In the genomic region with DNA sequence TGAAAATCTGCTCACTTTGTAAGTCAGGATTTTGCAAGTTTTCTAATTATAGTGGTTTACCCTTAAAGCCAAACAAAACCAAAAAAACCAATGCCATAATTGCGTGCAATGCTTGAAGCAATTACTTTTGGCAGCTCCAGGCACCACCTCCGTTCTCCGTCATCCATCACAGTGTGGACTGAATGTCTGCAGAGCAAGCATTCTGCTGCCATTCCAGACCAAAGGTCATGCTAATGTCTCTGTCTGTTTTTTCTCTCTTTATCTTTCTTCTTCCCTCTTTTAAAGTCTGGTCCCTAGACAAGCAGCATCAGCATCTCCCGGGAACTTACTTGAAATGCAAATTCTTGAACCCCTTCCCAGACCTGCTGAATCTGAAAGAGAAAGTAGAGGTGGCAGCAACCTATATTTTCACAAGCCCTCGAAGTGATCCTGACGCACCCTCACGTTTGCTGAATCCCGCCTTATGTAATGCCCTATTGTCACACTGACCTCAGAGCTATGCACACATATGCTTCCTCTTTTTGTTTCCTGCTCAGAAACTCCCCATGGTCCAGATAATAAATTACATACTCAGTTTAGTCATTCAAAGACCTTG, we compare ENCODE assay signal across 9 cellular contexts.
DNase-seq lines count a peak whose midpoint lies in the region; ATAC-seq, FAIRE-seq and TF ChIP-seq lines count a peak whose summit lies in the region.
"Had no signal": no experiment of that assay in that cellular context is flagged by ENCODE, and none has a peak within 500 bp of the region (broad histone marks: within the 10 kb centered on the region; RNA-seq: fewer than 3 reads in every experiment).

No MANE protein-coding gene starts in this region.

- intact Hi-C loops in left colon (cut with DNase I, micrococcal nuclease) = no loop called here

- ATAC-seq in HG02610 (IDR thresholded peaks at IDR 0.05; ENCODE audit: unreplicated experiment) = peak; percentile 56
- peak; percentile 94 for ATAC-seq in left colon

- DNase-seq in GM12892 (ENCODE audit: insufficient read length) (peak; percentile 37), NOMO-1 treated with DMSO at 0.1 percent for 48 hours (lab: John Stamatoyannopoulos, UW; ENCODE audit: unreplicated experiment) (peak; percentile 96), left colon (peak; percentile 40 to 48), NCI-H2196 treated with DMSO at 0.1 percent for 48 hours (lab: John Stamatoyannopoulos, UW; ENCODE audit: unreplicated experiment) (no peak), AG08396 (ENCODE audit: low spot score) (no peak)
- no peak for DNase-seq in stimulated activated naive CD4-positive, alpha-beta T cell treated with Interleukin-2 at 50 U/mL for 16 hours (lab: John Stamatoyannopoulos, UW)
- DNase-seq in activated naive CD4-positive, alpha-beta T cell (lab: John Stamatoyannopoulos, UW) = no peak

- TF ChIP-seq POLR2A in GM12892 (IDR thresholded peaks at IDR 0.05; ENCODE audit: low read depth, low read length) = no peak

- peak; percentile 91 for FAIRE-seq in GM12892 (lab: Jason Lieb, UNC)
- FAIRE-seq: bronchial epithelial cell had no signal

Comparison
In these comparisons a context has a peak if more than half of its experiments do, and no peak if none do; other contexts are left out.
1. DNase-seq: peak in GM12892 (single experiment), NOMO-1 treated with DMSO at 0.1 percent for 48 hours (single experiment) and left colon (2 of 2); none in stimulated activated naive CD4-positive, alpha-beta T cell treated with Interleukin-2 at 50 U/mL for 16 hours (single experiment), NCI-H2196 treated with DMSO at 0.1 percent for 48 hours (single experiment), activated naive CD4-positive, alpha-beta T cell (0 of 4) and AG08396 (single experiment).